15 cellular contexts compared by ENCODE assay signal in the genomic region with DNA sequence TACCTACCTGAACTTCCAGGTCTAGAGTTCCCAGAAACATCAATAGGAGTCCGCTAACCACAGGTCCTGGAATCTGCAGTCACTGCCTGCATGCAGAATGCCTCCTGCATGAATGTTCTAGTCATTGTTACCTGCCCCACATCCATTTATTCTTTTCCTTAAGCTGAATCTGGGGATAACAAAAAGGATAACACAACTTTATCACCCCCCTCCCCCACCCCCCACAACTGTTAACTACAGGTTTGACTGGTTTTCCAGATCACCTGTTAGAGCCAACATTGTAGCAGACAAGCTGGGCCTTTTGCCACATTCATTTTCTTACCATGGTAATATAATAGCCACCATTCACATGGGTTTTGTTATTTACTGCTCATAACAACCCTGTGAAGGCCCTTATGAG.
"Had no signal": no experiment of that assay in that cellular context is flagged by ENCODE, and none has a peak within 500 bp of the region (broad histone marks: within the 10 kb centered on the region; RNA-seq: fewer than 3 reads in every experiment).

No MANE protein-coding gene starts in this region.

- H3K4me3 ChIP-seq: left lung, ovary, testis, uterus had no signal

- H3K4me1 ChIP-seq: uterus had no signal

- ATAC-seq: activated CD4-positive, alpha-beta T cell treated with anti-CD3 and anti-CD28 coated beads for 36 hours; activated CD8-positive, alpha-beta T cell treated with anti-CD3 and anti-CD28 coated beads, Interleukin-2, amount 10 ng/mL, durations not matched to agents 7 days and 5 days; foreskin keratinocyte; left lung had no signal

- H3K27me3 ChIP-seq: ovary, testis, uterus had no signal

- H3K27ac ChIP-seq: foreskin keratinocyte, left lung, ovary, testis, uterus had no signal

- H3K36me3 ChIP-seq: left lung, ovary, uterus had no signal

- H3K9me3 ChIP-seq: left lung, ovary, testis, uterus had no signal

- DNase-seq: activated CD4-positive, alpha-beta T cell treated with anti-CD3 and anti-CD28 coated beads for 36 hours; activated CD8-positive, alpha-beta memory T cell treated with anti-CD3 and anti-CD28 coated beads, Interleukin-2, amount 50 U/mL, for 48 hours; activated CD8-positive, alpha-beta T cell treated with anti-CD3 and anti-CD28 coated beads, Interleukin-2, amount 10 ng/mL, durations not matched to agents 7 days and 5 days; activated naive CD8-positive, alpha-beta T cell treated with anti-CD3 and anti-CD28 coated beads, Interleukin-2, amount 10 ng/mL, durations not matched to agents 7 days and 5 days; anterior cingulate cortex; foreskin keratinocyte; left lung; mesendoderm; ovary; retina; stimulated activated CD4-positive, alpha-beta T cell treated with anti-CD3 and anti-CD28 coated beads, Interleukin-15, amount 100 ng/mL, for 24 hours; stimulated activated CD4-positive, alpha-beta T cell treated with anti-CD3 and anti-CD28 coated beads, Interleukin-4, amount 100 ng/mL, for 24 hours; T1000; testis; uterus had no signal
